ENCODE assay signal across 9 cellular contexts in genomic region chrX:21355831-21356230, GRCh38. TPM values are rescaled to one million over a fixed set of nuclear protein-coding genes. Genes with fewer than 3 reads are reported as not detected.
"Had no signal": no experiment of that assay in that cellular context is flagged by ENCODE, and none has a peak within 500 bp of the region (broad histone marks: within the 10 kb centered on the region; RNA-seq: fewer than 3 reads in every experiment).

No MANE protein-coding gene starts in this region.

- ATAC-seq: HCT116, HepG2 had no signal

- H3K36me3 ChIP-seq: HAP-1 had no signal

- H3K9me3 ChIP-seq: HAP-1 had no signal

- DNase-seq: GM23248, GOT3, H7, HFFc6, KBM-7 had no signal

- H3K27ac ChIP-seq: GM23248, HL-60 had no signal

- H3K4me1 ChIP-seq: HAP-1 had no signal

- H3K4me3 ChIP-seq: GM23248, HAP-1 had no signal

RNA-seq across cellular contexts. Expression of gene CNKSR2, which starts 18.4 kb away (rescaled TPM):
- total RNA-seq: HepG2, HFFc6 had no signal
